Comparison of ENCODE assay signal across 24 cellular contexts in the genomic region with DNA sequence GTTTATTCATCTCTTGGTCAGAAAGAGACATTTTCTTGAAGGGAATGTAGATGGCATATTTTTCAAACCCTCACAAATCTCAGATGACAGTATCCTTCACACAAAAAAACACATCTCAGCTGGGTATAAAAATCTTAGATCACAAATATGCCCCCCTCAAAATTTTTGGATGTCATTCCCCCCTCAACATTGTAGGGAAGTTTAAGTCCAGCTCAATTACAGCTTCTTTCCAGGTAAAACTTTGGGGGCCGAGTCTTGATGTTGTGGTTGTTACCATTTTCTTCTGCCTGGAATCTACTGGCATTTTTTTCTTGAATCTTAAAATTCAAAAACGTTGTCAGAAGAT.
"Had no signal": no experiment of that assay in that cellular context is flagged by ENCODE, and none has a peak within 500 bp of the region (broad histone marks: within the 10 kb centered on the region; RNA-seq: fewer than 3 reads in every experiment).

No MANE protein-coding gene starts in this region.

- H3K27ac ChIP-seq: brain microvascular endothelial cell, foreskin keratinocyte, lower lobe of right lung, tibial artery had no signal

- H3K4me3 ChIP-seq: heart right ventricle, lower lobe of right lung, smooth muscle cell, tibial artery had no signal

- DNase-seq: activated B cell treated with CpG ODN at 0.5 μM for 24 hours; activated CD4-positive, alpha-beta T cell treated with anti-CD3 and anti-CD28 coated beads, Interleukin-2, amount 50 U/mL, for 48 hours; activated CD8-positive, alpha-beta memory T cell treated with anti-CD3 and anti-CD28 coated beads, Interleukin-2, amount 50 U/mL, for 4 hours; activated effector memory CD4-positive, alpha-beta T cell treated with anti-CD3 and anti-CD28 coated beads, Interleukin-2, amount 50 U/mL, for 16 hours; activated naive CD4-positive, alpha-beta T cell treated with anti-CD3 and anti-CD28 coated beads for 36 hours; activated naive CD8-positive, alpha-beta T cell treated with anti-CD3 and anti-CD28 coated beads for 36 hours; activated T-cell treated with anti-CD3 and anti-CD28 coated beads, Interleukin-2, amount 50 U/mL, for 1 hour; amniotic stem cell; brain microvascular endothelial cell; caudate nucleus; foreskin keratinocyte; heart right ventricle; kidney glomerular epithelial cell; lower lobe of right lung; posterior cingulate gyrus; stimulated activated CD4-positive, alpha-beta T cell treated with anti-CD3 and anti-CD28 coated beads, Interleukin-1b, Interleukin-23, amount 100 ng/mL, for 48 hours; stimulated activated CD4-positive, alpha-beta T cell treated with anti-CD3 and anti-CD28 coated beads, Interleukin-4, amount 100 ng/mL, for 4 hours; stimulated activated CD8-positive, alpha-beta memory T cell treated with anti-CD3 and anti-CD28 coated beads, Interleukin-4, amount 100 ng/mL, for 48 hours; stimulated activated naive CD8-positive, alpha-beta T cell treated with anti-CD3 and anti-CD28 coated beads, Interleukin-15, amount 100 ng/mL, for 72 hours; T-helper 1 cell; tibial artery had no signal

- H3K36me3 ChIP-seq: brain microvascular endothelial cell had no signal

- H3K27me3 ChIP-seq: brain microvascular endothelial cell, foreskin keratinocyte, heart right ventricle, tibial artery had no signal

- ATAC-seq: esophagus mucosa; foreskin keratinocyte; heart right ventricle; stimulated activated memory B cell treated with anti-CD40 and anti-IgM and Interleukin-4, amounts not matched to agents 10 μg/mL and 1 μg/mL and 100 μg/mL, for 72 hours; stimulated activated naive CD8-positive, alpha-beta T cell treated with anti-CD3 and anti-CD28 coated beads, Interleukin-15, amount 100 ng/mL, for 72 hours had no signal

- H3K4me2 ChIP-seq: smooth muscle cell had no signal

- H3K9me3 ChIP-seq: tibial artery had no signal
